24 cellular contexts compared by ENCODE assay signal in genomic region chr21:43786423-43787179, GRCh38. TPM values are rescaled to one million over a fixed set of nuclear protein-coding genes. Genes with fewer than 3 reads are reported as not detected.
A peak's percentile ranks its signal among the peaks of the same experiment; 100 is the strongest.
DNase-seq lines count a peak whose midpoint lies in the region; ATAC-seq and TF ChIP-seq lines count a peak whose summit lies in the region.
"Had no signal": no experiment of that assay in that cellular context is flagged by ENCODE, and none has a peak within 500 bp of the region (broad histone marks: within the 10 kb centered on the region; RNA-seq: fewer than 3 reads in every experiment).

No MANE protein-coding gene starts in this region.

- WGBS in esophagus, 2 donors, result 91 to 96% methylated on average over 41 of the region's 41 CpGs
- 88 to 97% (median 93%) methylated on average over 24 to 41 of the region's 41 CpGs for WGBS in spleen, 5 donors

- no peak for TF ChIP-seq POLR2A in spleen (IDR thresholded peaks at IDR 0.05)

- H3K4me2 ChIP-seq in Karpas-422 (ENCODE audit: low read depth, low read length, poor library complexity, severe bottlenecking), result no peak overlapping the region
- H3K4me2 ChIP-seq: GM23338 had no signal

- H3K27me3 ChIP-seq in Karpas-422 (ENCODE audit: low read length) (no peaks in the 10 kb centered on the region), esophagus (ENCODE audit: control insufficient read depth in 1 of 2, insufficient read depth in 2 of 2, low read length in 2 of 2) (no peaks in the 10 kb centered on the region), spleen (replicated peaks in 1 of 7) (no peaks in the 10 kb centered on the region)
- H3K27me3 ChIP-seq: brain microvascular endothelial cell, esophagus muscularis mucosa, left lung, transverse colon had no signal

- H3K36me3 Mint-ChIP-seq in activated T-cell treated with anti-CD3 and anti-CD28 coated beads, Interleukin-2, amount 50 U/mL, for 4 hours (ENCODE audit: insufficient read depth), result peaks cover 7% of the 10 kb centered on the region
- H3K36me3 Mint-ChIP-seq: natural killer cell treated with Interleukin-12 subunit alpha and Interleukin-12 subunit beta and Interleukin-15 and Interleukin-18, amount 100 ng/mL, for 72 hours had no signal

- no peaks in the 10 kb centered on the region for H3K27me3 Mint-ChIP-seq in activated T-cell treated with anti-CD3 and anti-CD28 coated beads, Interleukin-2, amount 50 U/mL, for 4 hours (ENCODE audit: low read depth)
- H3K27me3 Mint-ChIP-seq: activated CD4-positive, alpha-beta T cell treated with anti-CD3 and anti-CD28 coated beads, Interleukin-2, amount 10 ng/mL, durations not matched to agents 7 days and 5 days; natural killer cell treated with Interleukin-12 subunit alpha and Interleukin-12 subunit beta and Interleukin-15 and Interleukin-18, amount 100 ng/mL, for 72 hours had no signal

- no peaks in the 10 kb centered on the region for H3K9me3 Mint-ChIP-seq in activated T-cell treated with anti-CD3 and anti-CD28 coated beads, Interleukin-2, amount 50 U/mL, for 4 hours
- H3K9me3 Mint-ChIP-seq: activated CD4-positive, alpha-beta T cell treated with anti-CD3 and anti-CD28 coated beads, Interleukin-2, amount 10 ng/mL, durations not matched to agents 7 days and 5 days; natural killer cell treated with Interleukin-12 subunit alpha and Interleukin-12 subunit beta and Interleukin-15 and Interleukin-18, amount 100 ng/mL, for 72 hours had no signal

- H3K4me1 ChIP-seq in Karpas-422 (ENCODE audit: low read length) (peaks cover 17% of the 10 kb centered on the region), esophagus (ENCODE audit: control insufficient read depth in 2 of 2, insufficient read depth in 2 of 2, low read length in 1 of 2) (peaks cover 2 to 30% of the 10 kb centered on the region in 2 donors), spleen (peaks cover 14 to 39% (median 23%) of the 10 kb centered on the region in 6 donors)

- intact Hi-C loops in spleen (cut with DNase I; ENCODE audit: low total_unique reads), result no loop called here

- no peak overlapping the region for H3K4me3 ChIP-seq in Karpas-422 (ENCODE audit: low read length)
- H3K4me3 ChIP-seq in esophagus (ENCODE audit: low read depth in 1 of 2, low read length in 2 of 2), result peak overlapping the region; percentile 11 to 18
- H3K4me3 ChIP-seq in spleen, result no peak overlapping the region
- H3K4me3 ChIP-seq: esophagus muscularis mucosa, GM23338, left lung, transverse colon had no signal

- no peak overlapping the region for H3K9ac ChIP-seq in Karpas-422 (ENCODE audit: low read length)

- peak overlapping the region; percentile 16 for H3K4me3 Mint-ChIP-seq in activated T-cell treated with anti-CD3 and anti-CD28 coated beads, Interleukin-2, amount 50 U/mL, for 4 hours
- H3K4me3 Mint-ChIP-seq: activated CD4-positive, alpha-beta T cell treated with anti-CD3 and anti-CD28 coated beads, Interleukin-2, amount 10 ng/mL, durations not matched to agents 7 days and 5 days; GM23338; natural killer cell treated with Interleukin-12 subunit alpha and Interleukin-12 subunit beta and Interleukin-15 and Interleukin-18, amount 100 ng/mL, for 72 hours had no signal

- DNase-seq in activated T-cell treated with anti-CD3 and anti-CD28 coated beads, Interleukin-2, amount 50 U/mL, for 4 hours, result no peak
- DNase-seq in activated T-cell treated with anti-CD3 and anti-CD28 coated beads, Interleukin-2, amount 50 U/mL, for 1 hour, result no peak
- peak; percentile 37 for DNase-seq in Karpas-422
- DNase-seq in spleen, result peak; percentile 73
- DNase-seq in hypothalamus (lab: John Stamatoyannopoulos, UW), result no peak
- DNase-seq in SK-N-DZ (ENCODE audit: low spot score), result no peak
- DNase-seq: activated CD4-positive, alpha-beta T cell treated with anti-CD3 and anti-CD28 coated beads, Interleukin-2, amount 10 ng/mL, durations not matched to agents 7 days and 5 days; activated CD8-positive, alpha-beta memory T cell treated with anti-CD3 and anti-CD28 coated beads, Interleukin-2, amount 50 U/mL, for 48 hours; activated effector memory CD4-positive, alpha-beta T cell treated with anti-CD3 and anti-CD28 coated beads, Interleukin-2, amount 50 U/mL, for 16 hours; brain microvascular endothelial cell; Caco-2; effector CD4-positive, alpha-beta T cell; GF-D8; hippocampal formation; Kasumi-1; left lung; NCI-H1092 treated with DMSO at 0.1 percent for 48 hours; NCI-H774; transverse colon had no signal

- peaks cover 31% of the 10 kb centered on the region for H3K4me1 Mint-ChIP-seq in activated T-cell treated with anti-CD3 and anti-CD28 coated beads, Interleukin-2, amount 50 U/mL, for 4 hours (ENCODE audit: low read depth)

- H3K9me3 ChIP-seq in Karpas-422 (ENCODE audit: low read length) (no peaks in the 10 kb centered on the region), esophagus (ENCODE audit: control insufficient read depth in 2 of 2, insufficient read depth in 1 of 2, low read depth in 1 of 2, low read length in 1 of 2) (peaks cover 0 to 9% of the 10 kb centered on the region in 2 donors), spleen (no peaks in the 10 kb centered on the region)
- H3K9me3 ChIP-seq: Caco-2, esophagus muscularis mucosa, left lung, transverse colon had no signal

- H4K20me1 ChIP-seq in Karpas-422 (ENCODE audit: insufficient read depth, low read depth, low read length), result peaks cover 4% of the 10 kb centered on the region

- H3K27ac ChIP-seq in Karpas-422 (ENCODE audit: low read length) (no peak overlapping the region), esophagus (ENCODE audit: low read depth in 2 of 2, low read length in 1 of 2) (peak overlapping the region; percentile 61 to 76), spleen (no peak overlapping the region)
- H3K27ac ChIP-seq: brain microvascular endothelial cell, esophagus muscularis mucosa, left lung, transverse colon had no signal

- peaks cover 22% of the 10 kb centered on the region for H3K79me2 ChIP-seq in Karpas-422 (ENCODE audit: low read length)

- ATAC-seq in activated T-cell treated with anti-CD3 and anti-CD28 coated beads, Interleukin-2, amount 50 U/mL, for 4 hours, result no peak
- no peak for ATAC-seq in HG03280 (IDR thresholded peaks at IDR 0.05; ENCODE audit: unreplicated experiment)
- ATAC-seq: GM23338; left lung; natural killer cell treated with Interleukin-12 subunit alpha and Interleukin-12 subunit beta and Interleukin-15 and Interleukin-18, amount 100 ng/mL, for 72 hours had no signal

- peaks cover 6% of the 10 kb centered on the region; the same call in 1 of the 2 replicates for H3K36me3 ChIP-seq in Karpas-422 (ENCODE audit: insufficient read depth, low read length)
- H3K36me3 ChIP-seq in esophagus (ENCODE audit: control insufficient read depth in 2 of 2, insufficient read depth in 2 of 2, low read length in 1 of 2), result peaks cover 0 to 8% of the 10 kb centered on the region in 2 donors
- H3K36me3 ChIP-seq in spleen, result peaks cover 0 to 6% (median 2%) of the 10 kb centered on the region in 6 donors
- H3K36me3 ChIP-seq: brain microvascular endothelial cell, transverse colon had no signal

- no peak for TF ChIP-seq CTCF in spleen (IDR thresholded peaks at IDR 0.05 in 8 of 11, conservative IDR thresholded peaks at IDR 0.05 in 3 of 11)

- H2AFZ ChIP-seq in Karpas-422 (ENCODE audit: low read length), result no peak overlapping the region
- H2AFZ ChIP-seq: GM23338 had no signal

- H3K9me2 ChIP-seq in Karpas-422 (replicated peaks; ENCODE audit: insufficient read depth, low read length), result no peaks in the 10 kb centered on the region

RNA-seq across cellular contexts. Expression of gene RRP1, which starts 2.8 kb away (rescaled TPM):
- 100 to 1,000 TPM; 132 to 139 (median 136) TPM for total RNA-seq in activated T-cell treated with anti-CD3 and anti-CD28 coated beads, Interleukin-2, amount 50 U/mL, for 4 hours
- total RNA-seq in Karpas-422 (2014; rRNA removed; shearing (Covaris generic); ENCODE audit: low replicate concordance), result 26.2 and 28.8 TPM in 2 replicates
- polyA plus RNA-seq in esophagus (10 to 100 TPM; 21.0 to 22.5 TPM), spleen (10 to 100 TPM; 12.6 to 18.8 (median 15.8) TPM)
- 10 to 100 TPM; 11.5 to 26.9 (median 20.5) TPM for total RNA-seq in spleen
- polyA plus RNA-seq in SK-N-DZ (2014; cell fraction: cytosol; rRNA removed), result 32.7 and 45.9 TPM in 2 replicates
- polyA plus RNA-seq in SK-N-DZ (2014; cell fraction: nucleus; rRNA removed), result 93.3 and 129 TPM in 2 replicates

RNA-seq across cellular contexts. Expression of gene CSTB, which starts 10.5 kb away (rescaled TPM):
- total RNA-seq in activated T-cell treated with anti-CD3 and anti-CD28 coated beads, Interleukin-2, amount 50 U/mL, for 4 hours, result 10 to 100 TPM; 17.7 to 26.9 (median 24.5) TPM
- total RNA-seq in Karpas-422 (2014; rRNA removed; shearing (Covaris generic); ENCODE audit: low replicate concordance), result 17.6 and 28.0 TPM in 2 replicates
- polyA plus RNA-seq in esophagus (1,000 to 10,000 TPM; 3,514 to 5,149 TPM), spleen (10 to 100 TPM; 39.6 to 93.8 (median 48.5) TPM)
- total RNA-seq in spleen, result 10 to 100 TPM; 10.5 to 36.6 (median 28.6) TPM
- polyA plus RNA-seq in SK-N-DZ (2014; cell fraction: cytosol; rRNA removed), result 8.0 and 9.6 TPM in 2 replicates
- polyA plus RNA-seq in SK-N-DZ (2014; cell fraction: nucleus; rRNA removed), result 7.8 and 9.3 TPM in 2 replicates

Comparison
In these comparisons a context has a peak if more than half of its experiments do, and no peak if none do; other contexts are left out.
1. DNase-seq: peak in Karpas-422 (single experiment) and spleen (single experiment); none in activated T-cell treated with anti-CD3 and anti-CD28 coated beads, Interleukin-2, amount 50 U/mL, for 4 hours (single experiment), activated T-cell treated with anti-CD3 and anti-CD28 coated beads, Interleukin-2, amount 50 U/mL, for 1 hour (single experiment), hypothalamus (0 of 51) and SK-N-DZ (single experiment).
2. H3K27ac ChIP-seq: peak in esophagus (2 of 2); none in Karpas-422 (single experiment) and spleen (0 of 8).
3. H3K4me3 ChIP-seq: peak in esophagus (2 of 2); none in Karpas-422 (single experiment) and spleen (0 of 8).